In the genomic region with DNA sequence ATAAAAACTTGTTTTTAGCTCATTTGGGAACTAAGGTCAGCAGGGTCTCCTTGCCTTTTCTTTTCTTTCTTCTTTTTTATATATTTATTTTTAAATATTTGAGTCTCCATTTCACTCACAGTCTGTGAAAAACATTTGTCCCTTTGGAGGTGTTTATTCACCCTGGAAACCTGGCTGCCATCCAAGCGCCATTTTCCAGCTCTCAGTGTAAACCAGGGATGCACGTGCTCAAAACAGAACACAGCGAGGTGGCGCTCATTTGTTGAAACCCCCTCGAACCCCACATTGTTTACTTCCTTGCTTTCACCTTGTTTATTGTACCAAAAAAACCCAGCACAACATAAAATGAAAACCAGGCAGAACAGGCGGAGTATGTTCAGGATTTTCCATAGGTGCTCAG, we compare ENCODE assay signal across 1 cellular context.
TF ChIP-seq lines count a peak whose summit lies in the region.

No MANE protein-coding gene starts in this region.

TF ChIP-seq in IMR-90, 13 proteins besides CTCF, POLR2A, EP300 and RAD21:
- TF ChIP-seq NFE2L2 (IDR thresholded peaks at IDR 0.05; ENCODE audit: low read depth, low read length) (no peak), CHD1 (IDR thresholded peaks at IDR 0.05; ENCODE audit: low read depth, low read length) (no peak), MAZ (IDR thresholded peaks at IDR 0.05; ENCODE audit: borderline replicate concordance, low read depth, low read length) (no peak), ELK1 (IDR thresholded peaks at IDR 0.05; ENCODE audit: borderline replicate concordance, low read depth, low read length) (no peak), CEBPB (IDR thresholded peaks at IDR 0.05; ENCODE audit: low read depth, low read length) (no peak), MAFK (IDR thresholded peaks at IDR 0.05; ENCODE audit: low read depth, low read length) (no peak), RCOR1 (IDR thresholded peaks at IDR 0.05; ENCODE audit: insufficient replicate concordance, low read length) (no peak), FOS (IDR thresholded peaks at IDR 0.05; ENCODE audit: low read depth, low read length) (no peak), MXI1 (IDR thresholded peaks at IDR 0.05; ENCODE audit: borderline replicate concordance, low read depth, low read length) (no peak), BHLHE40 (IDR thresholded peaks at IDR 0.05; ENCODE audit: low read depth, low read length) (no peak), RFX5 (IDR thresholded peaks at IDR 0.05; ENCODE audit: low read depth, low read length) (no peak), SMC3 (IDR thresholded peaks at IDR 0.05; ENCODE audit: low read depth, low read length) (no peak)
- TF ChIP-seq, protein P1, sequence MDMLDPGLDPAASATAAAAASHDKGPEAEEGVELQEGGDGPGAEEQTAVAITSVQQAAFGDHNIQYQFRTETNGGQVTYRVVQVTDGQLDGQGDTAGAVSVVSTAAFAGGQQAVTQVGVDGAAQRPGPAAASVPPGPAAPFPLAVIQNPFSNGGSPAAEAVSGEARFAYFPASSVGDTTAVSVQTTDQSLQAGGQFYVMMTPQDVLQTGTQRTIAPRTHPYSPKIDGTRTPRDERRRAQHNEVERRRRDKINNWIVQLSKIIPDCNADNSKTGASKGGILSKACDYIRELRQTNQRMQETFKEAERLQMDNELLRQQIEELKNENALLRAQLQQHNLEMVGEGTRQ (IDR thresholded peaks at IDR 0.05; ENCODE audit: low read depth, low read length), result no peak
